1 cellular context compared by ENCODE assay signal in genomic region chr12:94230357-94230905, GRCh38.
TF ChIP-seq lines count a peak whose summit lies in the region.

No MANE protein-coding gene starts in this region.

TF ChIP-seq in HepG2, 621 proteins besides CTCF, POLR2A, EP300 and RAD21 (continued from another document and continues in another):
- TF ChIP-seq, protein P1, sequence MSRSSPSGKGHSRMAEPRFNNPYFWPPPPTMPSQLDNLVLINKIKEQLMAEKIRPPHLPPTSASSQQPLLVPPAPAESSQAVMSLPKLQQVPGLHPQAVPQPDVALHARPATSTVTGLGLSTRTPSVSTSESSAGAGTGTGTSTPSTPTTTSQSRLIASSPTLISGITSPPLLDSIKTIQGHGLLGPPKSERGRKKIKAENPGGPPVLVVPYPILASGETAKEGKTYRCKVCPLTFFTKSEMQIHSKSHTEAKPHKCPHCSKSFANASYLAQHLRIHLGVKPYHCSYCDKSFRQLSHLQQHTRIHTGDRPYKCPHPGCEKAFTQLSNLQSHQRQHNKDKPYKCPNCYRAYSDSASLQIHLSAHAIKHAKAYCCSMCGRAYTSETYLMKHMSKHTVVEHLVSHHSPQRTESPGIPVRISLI (CRISPR knock-in tag; IDR thresholded peaks at IDR 0.05; ENCODE audit: borderline replicate concordance) = no peak
- TF ChIP-seq CSRNP1 (CRISPR knock-in tag; IDR thresholded peaks at IDR 0.05) (no peak), MIXL1 (CRISPR knock-in tag; IDR thresholded peaks at IDR 0.05) (peak; percentile 84), NFE2L2 (IDR thresholded peaks at IDR 0.05; ENCODE audit: low read length) (no peak), GTF2F1 (IDR thresholded peaks at IDR 0.05; ENCODE audit: low read length) (no peak), ZNF101 (CRISPR knock-in tag; IDR thresholded peaks at IDR 0.05; ENCODE audit: borderline replicate concordance, low read depth) (no peak), ZNF510 (CRISPR knock-in tag; IDR thresholded peaks at IDR 0.05; ENCODE audit: low read depth) (no peak), ZBTB42 (CRISPR knock-in tag; IDR thresholded peaks at IDR 0.05) (no peak), ZNF615 (CRISPR knock-in tag; IDR thresholded peaks at IDR 0.05; ENCODE audit: borderline replicate concordance) (no peak), ZNF496 (CRISPR knock-in tag; IDR thresholded peaks at IDR 0.05; ENCODE audit: insufficient replicate concordance) (no peak), ZNF143 (CRISPR knock-in tag; IDR thresholded peaks at IDR 0.05) (no peak), MATR3 (CRISPR knock-in tag; IDR thresholded peaks at IDR 0.05) (no peak), ZNF629 (CRISPR knock-in tag; conservative IDR thresholded peaks at IDR 0.05) (no peak), KMT2B (CRISPR knock-in tag; IDR thresholded peaks at IDR 0.05) (no peak), KMT2A (CRISPR knock-in tag; IDR thresholded peaks at IDR 0.05) (no peak), ZNF749 (CRISPR knock-in tag; IDR thresholded peaks at IDR 0.05; ENCODE audit: borderline replicate concordance) (no peak; the same call in 1 of the 2 replicates), ZSCAN9 (CRISPR knock-in tag; IDR thresholded peaks at IDR 0.05; ENCODE audit: borderline replicate concordance) (peak; percentile 55; the same call in 1 of the 2 replicates), ZNF614 (CRISPR knock-in tag; IDR thresholded peaks at IDR 0.05; ENCODE audit: borderline replicate concordance) (peak; percentile 88), SKI (IDR thresholded peaks at IDR 0.05; ENCODE audit: partially characterized antibody) (no peak), U2AF1 (optimal IDR thresholded peaks at IDR 0.05; ENCODE audit: low read depth, low read length) (no peak), RFX5 (IDR thresholded peaks at IDR 0.05; ENCODE audit: low read depth, low read length) (no peak), REL (CRISPR knock-in tag; conservative IDR thresholded peaks at IDR 0.05) (no peak), SALL1 (CRISPR knock-in tag; IDR thresholded peaks at IDR 0.05) (peak; percentile 69; the same call in 1 of the 2 replicates), ZIK1 (CRISPR knock-in tag; IDR thresholded peaks at IDR 0.05; ENCODE audit: borderline replicate concordance, low read depth) (no peak), ZNF883 (CRISPR knock-in tag; IDR thresholded peaks at IDR 0.05; ENCODE audit: not compliant biosample characterization) (no peak), ZNF274 (CRISPR knock-in tag; IDR thresholded peaks at IDR 0.05) (no peak), ZBTB49 (CRISPR knock-in tag; IDR thresholded peaks at IDR 0.05; ENCODE audit: borderline replicate concordance) (no peak), MXI1 (IDR thresholded peaks at IDR 0.05; ENCODE audit: borderline replicate concordance, low read depth, low read length) (peak; percentile 58; the same call in 1 of the 3 replicates), FOXK2 (IDR thresholded peaks at IDR 0.05) (peak; percentile 54; the same call in 1 of the 2 replicates), TARDBP (CRISPR knock-in tag; IDR thresholded peaks at IDR 0.05) (0 out of 2 replicates have a peak, but pooled peaks have one; percentile 45), PAWR (CRISPR knock-in tag; IDR thresholded peaks at IDR 0.05; ENCODE audit: borderline replicate concordance) (no peak), ELF3 (CRISPR knock-in tag; IDR thresholded peaks at IDR 0.05) (peak; percentile 75)
- TF ChIP-seq, protein P2, sequence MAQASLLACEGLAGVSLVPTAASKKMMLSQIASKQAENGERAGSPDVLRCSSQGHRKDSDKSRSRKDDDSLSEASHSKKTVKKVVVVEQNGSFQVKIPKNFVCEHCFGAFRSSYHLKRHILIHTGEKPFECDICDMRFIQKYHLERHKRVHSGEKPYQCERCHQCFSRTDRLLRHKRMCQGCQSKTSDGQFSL (CRISPR knock-in tag; IDR thresholded peaks at IDR 0.05) = no peak
- TF ChIP-seq, protein P3, sequence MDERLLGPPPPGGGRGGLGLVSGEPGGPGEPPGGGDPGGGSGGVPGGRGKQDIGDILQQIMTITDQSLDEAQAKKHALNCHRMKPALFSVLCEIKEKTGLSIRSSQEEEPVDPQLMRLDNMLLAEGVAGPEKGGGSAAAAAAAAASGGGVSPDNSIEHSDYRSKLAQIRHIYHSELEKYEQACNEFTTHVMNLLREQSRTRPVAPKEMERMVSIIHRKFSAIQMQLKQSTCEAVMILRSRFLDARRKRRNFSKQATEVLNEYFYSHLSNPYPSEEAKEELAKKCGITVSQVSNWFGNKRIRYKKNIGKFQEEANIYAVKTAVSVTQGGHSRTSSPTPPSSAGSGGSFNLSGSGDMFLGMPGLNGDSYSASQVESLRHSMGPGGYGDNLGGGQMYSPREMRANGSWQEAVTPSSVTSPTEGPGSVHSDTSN (CRISPR knock-in tag; IDR thresholded peaks at IDR 0.05) = 0 out of 2 replicates have a peak, but pooled peaks have one; percentile 31
- TF ChIP-seq, protein P4, sequence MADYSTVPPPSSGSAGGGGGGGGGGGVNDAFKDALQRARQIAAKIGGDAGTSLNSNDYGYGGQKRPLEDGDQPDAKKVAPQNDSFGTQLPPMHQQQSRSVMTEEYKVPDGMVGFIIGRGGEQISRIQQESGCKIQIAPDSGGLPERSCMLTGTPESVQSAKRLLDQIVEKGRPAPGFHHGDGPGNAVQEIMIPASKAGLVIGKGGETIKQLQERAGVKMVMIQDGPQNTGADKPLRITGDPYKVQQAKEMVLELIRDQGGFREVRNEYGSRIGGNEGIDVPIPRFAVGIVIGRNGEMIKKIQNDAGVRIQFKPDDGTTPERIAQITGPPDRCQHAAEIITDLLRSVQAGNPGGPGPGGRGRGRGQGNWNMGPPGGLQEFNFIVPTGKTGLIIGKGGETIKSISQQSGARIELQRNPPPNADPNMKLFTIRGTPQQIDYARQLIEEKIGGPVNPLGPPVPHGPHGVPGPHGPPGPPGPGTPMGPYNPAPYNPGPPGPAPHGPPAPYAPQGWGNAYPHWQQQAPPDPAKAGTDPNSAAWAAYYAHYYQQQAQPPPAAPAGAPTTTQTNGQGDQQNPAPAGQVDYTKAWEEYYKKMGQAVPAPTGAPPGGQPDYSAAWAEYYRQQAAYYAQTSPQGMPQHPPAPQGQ (CRISPR knock-in tag; IDR thresholded peaks at IDR 0.05; ENCODE audit: borderline replicate concordance) = no peak
- TF ChIP-seq, protein P5, sequence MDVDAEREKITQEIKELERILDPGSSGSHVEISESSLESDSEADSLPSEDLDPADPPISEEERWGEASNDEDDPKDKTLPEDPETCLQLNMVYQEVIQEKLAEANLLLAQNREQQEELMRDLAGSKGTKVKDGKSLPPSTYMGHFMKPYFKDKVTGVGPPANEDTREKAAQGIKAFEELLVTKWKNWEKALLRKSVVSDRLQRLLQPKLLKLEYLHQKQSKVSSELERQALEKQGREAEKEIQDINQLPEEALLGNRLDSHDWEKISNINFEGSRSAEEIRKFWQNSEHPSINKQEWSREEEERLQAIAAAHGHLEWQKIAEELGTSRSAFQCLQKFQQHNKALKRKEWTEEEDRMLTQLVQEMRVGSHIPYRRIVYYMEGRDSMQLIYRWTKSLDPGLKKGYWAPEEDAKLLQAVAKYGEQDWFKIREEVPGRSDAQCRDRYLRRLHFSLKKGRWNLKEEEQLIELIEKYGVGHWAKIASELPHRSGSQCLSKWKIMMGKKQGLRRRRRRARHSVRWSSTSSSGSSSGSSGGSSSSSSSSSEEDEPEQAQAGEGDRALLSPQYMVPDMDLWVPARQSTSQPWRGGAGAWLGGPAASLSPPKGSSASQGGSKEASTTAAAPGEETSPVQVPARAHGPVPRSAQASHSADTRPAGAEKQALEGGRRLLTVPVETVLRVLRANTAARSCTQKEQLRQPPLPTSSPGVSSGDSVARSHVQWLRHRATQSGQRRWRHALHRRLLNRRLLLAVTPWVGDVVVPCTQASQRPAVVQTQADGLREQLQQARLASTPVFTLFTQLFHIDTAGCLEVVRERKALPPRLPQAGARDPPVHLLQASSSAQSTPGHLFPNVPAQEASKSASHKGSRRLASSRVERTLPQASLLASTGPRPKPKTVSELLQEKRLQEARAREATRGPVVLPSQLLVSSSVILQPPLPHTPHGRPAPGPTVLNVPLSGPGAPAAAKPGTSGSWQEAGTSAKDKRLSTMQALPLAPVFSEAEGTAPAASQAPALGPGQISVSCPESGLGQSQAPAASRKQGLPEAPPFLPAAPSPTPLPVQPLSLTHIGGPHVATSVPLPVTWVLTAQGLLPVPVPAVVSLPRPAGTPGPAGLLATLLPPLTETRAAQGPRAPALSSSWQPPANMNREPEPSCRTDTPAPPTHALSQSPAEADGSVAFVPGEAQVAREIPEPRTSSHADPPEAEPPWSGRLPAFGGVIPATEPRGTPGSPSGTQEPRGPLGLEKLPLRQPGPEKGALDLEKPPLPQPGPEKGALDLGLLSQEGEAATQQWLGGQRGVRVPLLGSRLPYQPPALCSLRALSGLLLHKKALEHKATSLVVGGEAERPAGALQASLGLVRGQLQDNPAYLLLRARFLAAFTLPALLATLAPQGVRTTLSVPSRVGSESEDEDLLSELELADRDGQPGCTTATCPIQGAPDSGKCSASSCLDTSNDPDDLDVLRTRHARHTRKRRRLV (CRISPR knock-in tag; IDR thresholded peaks at IDR 0.05) = no peak
- TF ChIP-seq, protein P6, sequence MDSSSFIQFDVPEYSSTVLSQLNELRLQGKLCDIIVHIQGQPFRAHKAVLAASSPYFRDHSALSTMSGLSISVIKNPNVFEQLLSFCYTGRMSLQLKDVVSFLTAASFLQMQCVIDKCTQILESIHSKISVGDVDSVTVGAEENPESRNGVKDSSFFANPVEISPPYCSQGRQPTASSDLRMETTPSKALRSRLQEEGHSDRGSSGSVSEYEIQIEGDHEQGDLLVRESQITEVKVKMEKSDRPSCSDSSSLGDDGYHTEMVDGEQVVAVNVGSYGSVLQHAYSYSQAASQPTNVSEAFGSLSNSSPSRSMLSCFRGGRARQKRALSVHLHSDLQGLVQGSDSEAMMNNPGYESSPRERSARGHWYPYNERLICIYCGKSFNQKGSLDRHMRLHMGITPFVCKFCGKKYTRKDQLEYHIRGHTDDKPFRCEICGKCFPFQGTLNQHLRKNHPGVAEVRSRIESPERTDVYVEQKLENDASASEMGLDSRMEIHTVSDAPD (CRISPR knock-in tag; IDR thresholded peaks at IDR 0.05) = no peak
- TF ChIP-seq, protein P7, sequence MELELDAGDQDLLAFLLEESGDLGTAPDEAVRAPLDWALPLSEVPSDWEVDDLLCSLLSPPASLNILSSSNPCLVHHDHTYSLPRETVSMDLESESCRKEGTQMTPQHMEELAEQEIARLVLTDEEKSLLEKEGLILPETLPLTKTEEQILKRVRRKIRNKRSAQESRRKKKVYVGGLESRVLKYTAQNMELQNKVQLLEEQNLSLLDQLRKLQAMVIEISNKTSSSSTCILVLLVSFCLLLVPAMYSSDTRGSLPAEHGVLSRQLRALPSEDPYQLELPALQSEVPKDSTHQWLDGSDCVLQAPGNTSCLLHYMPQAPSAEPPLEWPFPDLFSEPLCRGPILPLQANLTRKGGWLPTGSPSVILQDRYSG (CRISPR knock-in tag; IDR thresholded peaks at IDR 0.05) = no peak
- TF ChIP-seq, protein P8, sequence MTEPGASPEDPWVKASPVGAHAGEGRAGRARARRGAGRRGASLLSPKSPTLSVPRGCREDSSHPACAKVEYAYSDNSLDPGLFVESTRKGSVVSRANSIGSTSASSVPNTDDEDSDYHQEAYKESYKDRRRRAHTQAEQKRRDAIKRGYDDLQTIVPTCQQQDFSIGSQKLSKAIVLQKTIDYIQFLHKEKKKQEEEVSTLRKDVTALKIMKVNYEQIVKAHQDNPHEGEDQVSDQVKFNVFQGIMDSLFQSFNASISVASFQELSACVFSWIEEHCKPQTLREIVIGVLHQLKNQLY (CRISPR knock-in tag; IDR thresholded peaks at IDR 0.05) = no peak; the same call in 1 of the 2 replicates
- TF ChIP-seq, protein P9, sequence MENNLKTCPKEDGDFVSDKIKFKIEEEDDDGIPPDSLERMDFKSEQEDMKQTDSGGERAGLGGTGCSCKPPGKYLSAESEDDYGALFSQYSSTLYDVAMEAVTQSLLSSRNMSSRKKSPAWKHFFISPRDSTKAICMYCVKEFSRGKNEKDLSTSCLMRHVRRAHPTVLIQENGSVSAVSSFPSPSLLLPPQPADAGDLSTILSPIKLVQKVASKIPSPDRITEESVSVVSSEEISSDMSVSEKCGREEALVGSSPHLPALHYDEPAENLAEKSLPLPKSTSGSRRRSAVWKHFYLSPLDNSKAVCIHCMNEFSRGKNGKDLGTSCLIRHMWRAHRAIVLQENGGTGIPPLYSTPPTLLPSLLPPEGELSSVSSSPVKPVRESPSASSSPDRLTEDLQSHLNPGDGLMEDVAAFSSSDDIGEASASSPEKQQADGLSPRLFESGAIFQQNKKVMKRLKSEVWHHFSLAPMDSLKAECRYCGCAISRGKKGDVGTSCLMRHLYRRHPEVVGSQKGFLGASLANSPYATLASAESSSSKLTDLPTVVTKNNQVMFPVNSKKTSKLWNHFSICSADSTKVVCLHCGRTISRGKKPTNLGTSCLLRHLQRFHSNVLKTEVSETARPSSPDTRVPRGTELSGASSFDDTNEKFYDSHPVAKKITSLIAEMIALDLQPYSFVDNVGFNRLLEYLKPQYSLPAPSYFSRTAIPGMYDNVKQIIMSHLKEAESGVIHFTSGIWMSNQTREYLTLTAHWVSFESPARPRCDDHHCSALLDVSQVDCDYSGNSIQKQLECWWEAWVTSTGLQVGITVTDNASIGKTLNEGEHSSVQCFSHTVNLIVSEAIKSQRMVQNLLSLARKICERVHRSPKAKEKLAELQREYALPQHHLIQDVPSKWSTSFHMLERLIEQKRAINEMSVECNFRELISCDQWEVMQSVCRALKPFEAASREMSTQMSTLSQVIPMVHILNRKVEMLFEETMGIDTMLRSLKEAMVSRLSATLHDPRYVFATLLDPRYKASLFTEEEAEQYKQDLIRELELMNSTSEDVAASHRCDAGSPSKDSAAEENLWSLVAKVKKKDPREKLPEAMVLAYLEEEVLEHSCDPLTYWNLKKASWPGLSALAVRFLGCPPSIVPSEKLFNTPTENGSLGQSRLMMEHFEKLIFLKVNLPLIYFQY (CRISPR knock-in tag; IDR thresholded peaks at IDR 0.05; ENCODE audit: borderline replicate concordance) = peak; percentile 52; the same call in 1 of the 2 replicates
